20 cellular contexts compared by ENCODE assay signal in genomic region chr2:40199758-40200157, GRCh38.
"Had no signal": no experiment of that assay in that cellular context is flagged by ENCODE, and none has a peak within 500 bp of the region (broad histone marks: within the 10 kb centered on the region; RNA-seq: fewer than 3 reads in every experiment).

No MANE protein-coding gene starts in this region.

- H3K4me3 Mint-ChIP-seq: activated CD4-positive, alpha-beta T cell treated with anti-CD3 and anti-CD28 coated beads for 36 hours; activated CD8-positive, alpha-beta T cell treated with anti-CD3 and anti-CD28 coated beads for 36 hours; activated naive CD4-positive, alpha-beta T cell treated with anti-CD3 and anti-CD28 coated beads for 36 hours; dendritic cell treated with granulocyte-macrophage colony-stimulating factor and Interleukin-4, amounts not matched to agents 40 ng/mL and 50 ng/mL, for 4 days; effector memory CD8-positive, alpha-beta T cell; neural crest cell had no signal

- H3K27me3 Mint-ChIP-seq: activated CD4-positive, alpha-beta T cell treated with anti-CD3 and anti-CD28 coated beads for 36 hours; activated CD8-positive, alpha-beta T cell treated with anti-CD3 and anti-CD28 coated beads for 36 hours; dendritic cell treated with granulocyte-macrophage colony-stimulating factor and Interleukin-4, amounts not matched to agents 40 ng/mL and 50 ng/mL, for 4 days; effector memory CD8-positive, alpha-beta T cell had no signal

- DNase-seq: activated CD4-positive, alpha-beta T cell treated with anti-CD3 and anti-CD28 coated beads for 36 hours; activated CD8-positive, alpha-beta memory T cell treated with anti-CD3 and anti-CD28 coated beads, Interleukin-2, amount 50 U/mL, for 4 hours; activated CD8-positive, alpha-beta T cell treated with anti-CD3 and anti-CD28 coated beads for 36 hours; activated naive CD4-positive, alpha-beta T cell treated with anti-CD3 and anti-CD28 coated beads for 36 hours; adrenal gland; body of pancreas; effector memory CD8-positive, alpha-beta T cell; erythroblast; left ventricle myocardium superior; mesenchymal stem cell; ovary; sigmoid colon; stimulated activated CD4-positive, alpha-beta T cell treated with anti-CD3 and anti-CD28 coated beads, Interleukin-4, amount 100 ng/mL, for 1 hour; stimulated activated CD8-positive, alpha-beta memory T cell treated with anti-CD3 and anti-CD28 coated beads, Interleukin-4, amount 100 ng/mL, for 48 hours; stimulated activated naive CD8-positive, alpha-beta T cell treated with anti-CD3 and anti-CD28 coated beads, Interleukin-15, Interleukin-2, amounts not matched to agents 100 U/mL and 50 U/mL, for 24 hours; T-helper 1 cell; upper lobe of right lung; WERI-Rb-1 had no signal

- H3K4me3 ChIP-seq: adrenal gland, body of pancreas, ovary, sigmoid colon, upper lobe of right lung had no signal

- H3K4me1 Mint-ChIP-seq: activated CD4-positive, alpha-beta T cell treated with anti-CD3 and anti-CD28 coated beads for 36 hours; neural crest cell had no signal

- H3K9me3 Mint-ChIP-seq: activated CD8-positive, alpha-beta T cell treated with anti-CD3 and anti-CD28 coated beads for 36 hours; activated naive CD4-positive, alpha-beta T cell treated with anti-CD3 and anti-CD28 coated beads for 36 hours; dendritic cell treated with granulocyte-macrophage colony-stimulating factor and Interleukin-4, amounts not matched to agents 40 ng/mL and 50 ng/mL, for 4 days; neural crest cell had no signal

- H3K27me3 ChIP-seq: adrenal gland, body of pancreas, ovary, sigmoid colon, upper lobe of right lung had no signal

- H3K36me3 ChIP-seq: adrenal gland, ovary, sigmoid colon, upper lobe of right lung, WERI-Rb-1 had no signal

- ATAC-seq: activated CD4-positive, alpha-beta T cell treated with anti-CD3 and anti-CD28 coated beads for 36 hours; activated CD8-positive, alpha-beta T cell treated with anti-CD3 and anti-CD28 coated beads for 36 hours; body of pancreas; effector memory CD8-positive, alpha-beta T cell; left ventricle myocardium superior; stimulated activated naive CD8-positive, alpha-beta T cell treated with anti-CD3 and anti-CD28 coated beads, Interleukin-15, Interleukin-2, amounts not matched to agents 100 U/mL and 50 U/mL, for 24 hours; upper lobe of right lung had no signal

- H3K27ac Mint-ChIP-seq: activated CD4-positive, alpha-beta T cell treated with anti-CD3 and anti-CD28 coated beads for 36 hours; activated CD8-positive, alpha-beta T cell treated with anti-CD3 and anti-CD28 coated beads for 36 hours; activated naive CD4-positive, alpha-beta T cell treated with anti-CD3 and anti-CD28 coated beads for 36 hours; dendritic cell treated with granulocyte-macrophage colony-stimulating factor and Interleukin-4, amounts not matched to agents 40 ng/mL and 50 ng/mL, for 4 days; effector memory CD8-positive, alpha-beta T cell had no signal
